In genomic region chr10:29461042-29461441, GRCh38 we compare ENCODE assay signal across 23 cellular contexts.
"Had no signal": no experiment of that assay in that cellular context is flagged by ENCODE, and none has a peak within 500 bp of the region (broad histone marks: within the 10 kb centered on the region; RNA-seq: fewer than 3 reads in every experiment).

No MANE protein-coding gene starts in this region.

- ATAC-seq: activated naive CD8-positive, alpha-beta T cell treated with anti-CD3 and anti-CD28 coated beads, Interleukin-2, amount 50 U/mL, for 24 hours; activated T-cell treated with anti-CD3 and anti-CD28 coated beads, Interleukin-2, amount 50 U/mL, for 72 hours; WTC11 had no signal

- H3K27ac ChIP-seq: Peyer's patch, SJSA1 had no signal

- DNase-seq: activated CD4-positive, alpha-beta T cell treated with anti-CD3 and anti-CD28 coated beads for 48 hours; activated CD4-positive, alpha-beta T cell treated with anti-CD3 and anti-CD28 coated beads, Interleukin-2, amount 50 U/mL, for 4 hours; activated CD4-positive, CD25-positive, alpha-beta regulatory T cell treated with anti-CD3 and anti-CD28 coated beads, Interleukin-2, amount 50 U/mL, for 72 hours; activated naive CD8-positive, alpha-beta T cell treated with anti-CD3 and anti-CD28 coated beads, Interleukin-2, amount 50 U/mL, for 24 hours; activated T-cell treated with anti-CD3 and anti-CD28 coated beads for 4 hours; activated T-cell treated with anti-CD3 and anti-CD28 coated beads, Interleukin-2, amount 50 U/mL, for 72 hours; amygdala; caudate nucleus; MM.1S; NCI-H1105; NCI-H1436; NCI-H1694 treated with DMSO at 0.1 percent for 48 hours; NCI-H2029 treated with DMSO at 0.1 percent for 48 hours; NCI-H345; NCI-H510A treated with DMSO at 0.1 percent for 48 hours; NCI-H69; NK-92 treated with Interleukin-12 subunit alpha and Interleukin-12 subunit beta, amount 100 ng/mL, for 24 hours; OCI-M1; Peyer's patch; SHP77; T-helper 9 cell had no signal

- H3K27me3 ChIP-seq: Peyer's patch, SJSA1 had no signal

- H3K4me1 ChIP-seq: Peyer's patch, SJSA1 had no signal

- H3K4me3 ChIP-seq: Peyer's patch, SJSA1 had no signal

- H3K9me3 ChIP-seq: SJSA1 had no signal
